8 cellular contexts compared by ENCODE assay signal in genomic region chr3:14452676-14453367, GRCh38. TPM values are rescaled to one million over a fixed set of nuclear protein-coding genes. Genes with fewer than 3 reads are reported as not detected.
DNase-seq lines count a peak whose midpoint lies in the region; ATAC-seq and TF ChIP-seq lines count a peak whose summit lies in the region.

No MANE protein-coding gene starts in this region.

- no peak for TF ChIP-seq CTCF in epithelial cell of esophagus (IDR thresholded peaks at IDR 0.05; ENCODE audit: insufficient read depth, low read depth, low read length, missing control alignments)

- no peak overlapping the region for H3K9ac ChIP-seq in muscle layer of colon (ENCODE audit: low read length)

- H3K4me1 ChIP-seq in muscle layer of colon (ENCODE audit: insufficient read depth, low read length) (peaks cover 40% of the 10 kb centered on the region), aorta (ENCODE audit: control insufficient read depth in 1 of 2, insufficient read depth in 2 of 2, low read length in 2 of 2) (no peaks in the 10 kb centered on the region)

- H3K36me3 ChIP-seq in muscle layer of colon (ENCODE audit: insufficient read depth, low read length), result peaks cover under 1% of the 10 kb centered on the region
- no peaks in the 10 kb centered on the region for H3K36me3 ChIP-seq in aorta (ENCODE audit: control insufficient read depth in 1 of 2, insufficient read depth in 2 of 2, low read length in 1 of 2)

- H3K27me3 ChIP-seq in muscle layer of colon (ENCODE audit: control insufficient read depth in 1 of 2, insufficient read depth in 2 of 2, low read length in 2 of 2) (no peaks in the 10 kb centered on the region), aorta (ENCODE audit: control insufficient read depth in 1 of 2, insufficient read depth in 2 of 2, low read length in 1 of 2) (no peaks in the 10 kb centered on the region)

- ATAC-seq in aorta (ENCODE audit: low FRiP score) (peak; percentile 95), HG03457 (IDR thresholded peaks at IDR 0.05; ENCODE audit: unreplicated experiment) (no peak)

- peak; percentile 81 for DNase-seq in COLO668 (lab: John Stamatoyannopoulos, UW; ENCODE audit: unreplicated experiment)
- DNase-seq in NCI-H345 treated with DMSO at 0.1 percent for 48 hours (lab: John Stamatoyannopoulos, UW; ENCODE audit: unreplicated experiment), result peak; percentile 64
- peak; percentile 92 for DNase-seq in epithelial cell of esophagus (ENCODE audit: low read depth)
- DNase-seq in aorta, result peak; percentile 95 to 96
- no peak for DNase-seq in stimulated activated CD4-positive, alpha-beta T cell treated with anti-CD3 and anti-CD28 coated beads, Interleukin-2, amount 100 ng/mL, for 24 hours
- DNase-seq in SKM-1 treated with dmso at 0.1 percent for 144 hours (lab: John Stamatoyannopoulos, UW; ENCODE audit: unreplicated experiment), result no peak

- WGBS in aorta, 2 donors, result 3 to 7% methylated on average over 25 of the region's 25 CpGs

- H3K9me3 ChIP-seq in muscle layer of colon (ENCODE audit: low read length), result no peaks in the 10 kb centered on the region
- no peaks in the 10 kb centered on the region for H3K9me3 ChIP-seq in aorta (ENCODE audit: control insufficient read depth, low read length)

- intact Hi-C loops in aorta (cut with DNase I), result loop anchor here (2.0 to 10.0 kb wide), 3 partner anchors 18 to 558 kb away; partner anchors contain the start of gene SLC6A6 (in 2 of the 2)

- H3K27ac ChIP-seq in muscle layer of colon (ENCODE audit: low read depth, low read length) (peak overlapping the region; percentile 77), aorta (ENCODE audit: low read depth in 1 of 2, low read length in 2 of 2) (peak overlapping the region in 1 of 2 donors; percentile 77)

- H3K4me3 ChIP-seq in epithelial cell of esophagus (ENCODE audit: low read length) (no peak overlapping the region), muscle layer of colon (ENCODE audit: low read depth in 1 of 2, low read length in 2 of 2) (no peak overlapping the region), aorta (ENCODE audit: low read length in 2 of 2) (no peak overlapping the region)

RNA-seq across cellular contexts. Expression of gene SLC6A6, which starts 50.4 kb away (rescaled TPM):
- total RNA-seq in aorta, result 10 to 100 TPM; 36.5 to 62.2 TPM
- 1 to 10 TPM; 5.3 to 6.1 TPM for polyA plus RNA-seq in aorta

Comparison
In these comparisons a context has a peak if more than half of its experiments do, and no peak if none do; other contexts are left out.
1. DNase-seq: peak in COLO668 (single experiment), NCI-H345 treated with DMSO at 0.1 percent for 48 hours (single experiment), epithelial cell of esophagus (single experiment) and aorta (2 of 2); none in stimulated activated CD4-positive, alpha-beta T cell treated with anti-CD3 and anti-CD28 coated beads, Interleukin-2, amount 100 ng/mL, for 24 hours (0 of 2) and SKM-1 treated with dmso at 0.1 percent for 144 hours (single experiment).